Comparison of ENCODE assay signal across 8 cellular contexts in genomic region chr11:83241291-83241946, GRCh38. TPM values are rescaled to one million over a fixed set of nuclear protein-coding genes. Genes with fewer than 3 reads are reported as not detected.
A peak's percentile ranks its signal among the peaks of the same experiment; 100 is the strongest.
DNase-seq lines count a peak whose midpoint lies in the region; ATAC-seq lines count a peak whose summit lies in the region.

No MANE protein-coding gene starts in this region.

- peaks cover 7 to 9% of the 10 kb centered on the region in 2 donors for H3K36me3 Mint-ChIP-seq in stimulated activated naive B cell treated with anti-CD40 and anti-IgM and Interleukin-4, amounts not matched to agents 10 μg/mL and 1 μg/mL and 100 μg/mL, for 72 hours
- H3K36me3 Mint-ChIP-seq in naive thymus-derived CD8-positive, alpha-beta T cell, result peaks cover 0 to 22% (median 14%) of the 10 kb centered on the region in 3 donors

- ATAC-seq in stimulated activated naive CD8-positive, alpha-beta T cell treated with anti-CD3 and anti-CD28 coated beads, Interleukin-15, Interleukin-2, amounts not matched to agents 100 U/mL and 50 U/mL, for 24 hours, result peak; percentile 49
- ATAC-seq in stimulated activated naive CD8-positive, alpha-beta T cell treated with anti-CD3 and anti-CD28 coated beads, Interleukin-15, amount 100 ng/mL, for 72 hours, result no peak
- ATAC-seq in HG02571 (IDR thresholded peaks at IDR 0.05; ENCODE audit: unreplicated experiment), result peak; percentile 92
- ATAC-seq in stimulated activated naive B cell treated with anti-CD40 and anti-IgM and Interleukin-4, amounts not matched to agents 10 μg/mL and 1 μg/mL and 100 μg/mL, for 72 hours (replicated peaks), result peak; percentile 41 to 59
- ATAC-seq in naive thymus-derived CD8-positive, alpha-beta T cell, result no peak

- no peaks in the 10 kb centered on the region for H3K4me1 Mint-ChIP-seq in stimulated activated naive CD8-positive, alpha-beta T cell treated with anti-CD3 and anti-CD28 coated beads, Interleukin-15, amount 100 ng/mL, for 72 hours
- H3K4me1 Mint-ChIP-seq in stimulated activated naive B cell treated with anti-CD40 and anti-IgM and Interleukin-4, amounts not matched to agents 10 μg/mL and 1 μg/mL and 100 μg/mL, for 72 hours, result peaks cover 0 to 1% of the 10 kb centered on the region in 2 donors
- peaks cover 0 to 1% (median 0%) of the 10 kb centered on the region in 4 donors for H3K4me1 Mint-ChIP-seq in naive thymus-derived CD8-positive, alpha-beta T cell

- H3K4me3 ChIP-seq in adipocyte (ENCODE audit: low read length), result no peak overlapping the region

- peak; percentile 23 for DNase-seq in stimulated activated naive CD8-positive, alpha-beta T cell treated with anti-CD3 and anti-CD28 coated beads, Interleukin-15, Interleukin-2, amounts not matched to agents 100 U/mL and 50 U/mL, for 24 hours
- DNase-seq in stimulated activated naive CD8-positive, alpha-beta T cell treated with anti-CD3 and anti-CD28 coated beads, Interleukin-15, amount 100 ng/mL, for 72 hours, result no peak
- DNase-seq in NCI-H2227 (lab: John Stamatoyannopoulos, UW; ENCODE audit: unreplicated experiment), result peak; percentile 54
- DNase-seq in adipocyte (ENCODE audit: low read depth), result peak; percentile 66
- DNase-seq in iPS DF 19.7 (ENCODE audit: low read depth, low spot score), result peak; percentile 47
- no peak for DNase-seq in stimulated activated naive B cell treated with anti-CD40 and anti-IgM and Interleukin-4, amounts not matched to agents 10 μg/mL and 1 μg/mL and 100 μg/mL, for 72 hours
- DNase-seq in naive thymus-derived CD8-positive, alpha-beta T cell, result no peak

- no peaks in the 10 kb centered on the region for H3K4me1 ChIP-seq in adipocyte (ENCODE audit: control insufficient read depth, insufficient read depth, low read length)

- no peak overlapping the region for H3K27ac Mint-ChIP-seq in stimulated activated naive CD8-positive, alpha-beta T cell treated with anti-CD3 and anti-CD28 coated beads, Interleukin-15, amount 100 ng/mL, for 72 hours
- H3K27ac Mint-ChIP-seq in stimulated activated naive B cell treated with anti-CD40 and anti-IgM and Interleukin-4, amounts not matched to agents 10 μg/mL and 1 μg/mL and 100 μg/mL, for 72 hours, result no peak overlapping the region
- H3K27ac Mint-ChIP-seq in naive thymus-derived CD8-positive, alpha-beta T cell, result no peak overlapping the region

- no peak overlapping the region for H3K9ac ChIP-seq in adipocyte (ENCODE audit: low read length)

- H3K27me3 ChIP-seq in adipocyte (replicated peaks; ENCODE audit: control insufficient read depth, insufficient read depth, low read length), result no peaks in the 10 kb centered on the region

- H3K27me3 Mint-ChIP-seq in stimulated activated naive CD8-positive, alpha-beta T cell treated with anti-CD3 and anti-CD28 coated beads, Interleukin-15, amount 100 ng/mL, for 72 hours, result no peaks in the 10 kb centered on the region
- H3K27me3 Mint-ChIP-seq in stimulated activated naive B cell treated with anti-CD40 and anti-IgM and Interleukin-4, amounts not matched to agents 10 μg/mL and 1 μg/mL and 100 μg/mL, for 72 hours, result no peaks in the 10 kb centered on the region
- no peaks in the 10 kb centered on the region for H3K27me3 Mint-ChIP-seq in naive thymus-derived CD8-positive, alpha-beta T cell

- H3K9me3 ChIP-seq in adipocyte (ENCODE audit: control insufficient read depth, low read length), result no peaks in the 10 kb centered on the region

- H3K9me3 Mint-ChIP-seq in stimulated activated naive CD8-positive, alpha-beta T cell treated with anti-CD3 and anti-CD28 coated beads, Interleukin-15, amount 100 ng/mL, for 72 hours, result no peaks in the 10 kb centered on the region
- no peaks in the 10 kb centered on the region for H3K9me3 Mint-ChIP-seq in stimulated activated naive B cell treated with anti-CD40 and anti-IgM and Interleukin-4, amounts not matched to agents 10 μg/mL and 1 μg/mL and 100 μg/mL, for 72 hours
- peaks cover 0 to 5% (median 0%) of the 10 kb centered on the region in 9 donors for H3K9me3 Mint-ChIP-seq in naive thymus-derived CD8-positive, alpha-beta T cell

- no peak overlapping the region for H3K4me3 Mint-ChIP-seq in stimulated activated naive CD8-positive, alpha-beta T cell treated with anti-CD3 and anti-CD28 coated beads, Interleukin-15, amount 100 ng/mL, for 72 hours
- H3K4me3 Mint-ChIP-seq in stimulated activated naive B cell treated with anti-CD40 and anti-IgM and Interleukin-4, amounts not matched to agents 10 μg/mL and 1 μg/mL and 100 μg/mL, for 72 hours, result no peak overlapping the region
- H3K4me3 Mint-ChIP-seq in naive thymus-derived CD8-positive, alpha-beta T cell, result no peak overlapping the region

- H3K36me3 ChIP-seq in adipocyte (ENCODE audit: control insufficient read depth, insufficient read depth, low read length, severe bottlenecking), result no peaks in the 10 kb centered on the region

- POLR2A ChIA-PET in naive thymus-derived CD8-positive, alpha-beta T cell (lab: Charles Lee), result no interaction called here

RNA-seq across cellular contexts. Expression of gene CCDC90B, which starts 44.7 kb away (rescaled TPM):
- total RNA-seq in naive thymus-derived CD8-positive, alpha-beta T cell, result 10 to 100 TPM; 31.9 to 35.9 TPM
- polyA plus RNA-seq in naive thymus-derived CD8-positive, alpha-beta T cell, result 10 to 100 TPM; 48.5 to 54.7 (median 52.1) TPM

RNA-seq across cellular contexts. Expression of gene ANKRD42, which starts 47.9 kb away (rescaled TPM):
- 1 to 10 TPM; 8.1 to 8.3 TPM for total RNA-seq in naive thymus-derived CD8-positive, alpha-beta T cell
- polyA plus RNA-seq in naive thymus-derived CD8-positive, alpha-beta T cell, result 1 to 10 TPM; 3.4 to 6.5 (median 5.5) TPM

Comparison
In these comparisons a context has a peak if more than half of its experiments do, and no peak if none do; other contexts are left out.
1. ATAC-seq: peak in stimulated activated naive CD8-positive, alpha-beta T cell treated with anti-CD3 and anti-CD28 coated beads, Interleukin-15, Interleukin-2, amounts not matched to agents 100 U/mL and 50 U/mL, for 24 hours (single experiment), HG02571 (single experiment) and stimulated activated naive B cell treated with anti-CD40 and anti-IgM and Interleukin-4, amounts not matched to agents 10 μg/mL and 1 μg/mL and 100 μg/mL, for 72 hours (2 of 2); none in stimulated activated naive CD8-positive, alpha-beta T cell treated with anti-CD3 and anti-CD28 coated beads, Interleukin-15, amount 100 ng/mL, for 72 hours (single experiment) and naive thymus-derived CD8-positive, alpha-beta T cell (0 of 2).
2. DNase-seq: peak in stimulated activated naive CD8-positive, alpha-beta T cell treated with anti-CD3 and anti-CD28 coated beads, Interleukin-15, Interleukin-2, amounts not matched to agents 100 U/mL and 50 U/mL, for 24 hours (single experiment), NCI-H2227 (single experiment), adipocyte (single experiment) and iPS DF 19.7 (single experiment); none in stimulated activated naive CD8-positive, alpha-beta T cell treated with anti-CD3 and anti-CD28 coated beads, Interleukin-15, amount 100 ng/mL, for 72 hours (0 of 2), stimulated activated naive B cell treated with anti-CD40 and anti-IgM and Interleukin-4, amounts not matched to agents 10 μg/mL and 1 μg/mL and 100 μg/mL, for 72 hours (single experiment) and naive thymus-derived CD8-positive, alpha-beta T cell (0 of 10).